In the genomic region with DNA sequence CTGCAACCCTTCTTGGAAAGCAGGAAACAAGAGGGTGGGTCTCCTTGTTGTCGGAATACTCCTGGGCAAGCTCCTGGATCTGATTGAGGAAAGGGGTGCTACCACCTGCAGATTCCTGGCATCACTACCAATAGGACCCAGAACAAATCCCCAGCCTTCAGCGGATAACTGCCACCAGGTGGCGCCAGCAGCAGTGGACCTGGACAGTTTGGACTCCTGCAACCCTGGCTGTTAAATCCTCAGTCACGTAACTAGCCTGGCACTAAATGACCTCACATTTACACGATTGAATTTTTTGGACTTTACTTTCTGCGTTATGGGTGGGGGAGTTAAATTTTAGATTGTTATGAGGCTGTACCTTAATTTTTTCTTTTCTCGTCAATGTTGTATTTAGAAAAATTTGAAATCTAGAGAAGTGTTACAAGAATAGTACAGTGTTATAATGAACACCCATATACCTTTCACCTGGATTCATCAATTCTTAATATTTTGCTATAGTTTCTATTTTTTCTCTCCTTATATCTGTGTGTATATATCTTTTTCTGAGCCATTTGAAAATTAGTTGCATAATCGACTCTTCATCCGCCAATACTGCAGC, we compare ENCODE assay signal across 8 cellular contexts.
DNase-seq lines count a peak whose midpoint lies in the region; ATAC-seq and TF ChIP-seq lines count a peak whose summit lies in the region.

No MANE protein-coding gene starts in this region.

- DNase-seq in activated CD4-positive, alpha-beta T cell treated with anti-CD3 and anti-CD28 coated beads for 24 hours (ENCODE audit: low read depth in 2 of 2), result peak; percentile 11 to 38
- no peak for DNase-seq in activated CD4-positive, alpha-beta T cell treated with anti-CD3 and anti-CD28 coated beads for 1 hour
- DNase-seq in NCI-H1092 (lab: John Stamatoyannopoulos, UW) (peak; percentile 45), SK-N-SH (peak; percentile 74), body of pancreas (peak; percentile 73 to 82 (median 77)), kidney epithelial cell (ENCODE audit: low read depth) (peak; percentile 18)
- peak; percentile 43 for DNase-seq in stimulated activated CD4-positive, alpha-beta T cell treated with anti-CD3 and anti-CD28 coated beads, Interleukin-4, amount 100 ng/mL, for 1 hour

- TF ChIP-seq CTCF in SK-N-SH (IDR thresholded peaks at IDR 0.05) (peak; percentile 93), body of pancreas (IDR thresholded peaks at IDR 0.05) (peak; percentile 61 to 74 (median 68)), kidney epithelial cell (IDR thresholded peaks at IDR 0.05; ENCODE audit: insufficient read depth, low read length, poor library complexity, severe bottlenecking) (peak; percentile 93)

- H3F3A ChIP-seq in SK-N-SH (replicated peaks; ENCODE audit: insufficient read depth), result no peaks in the 10 kb centered on the region

- POLR2A ChIA-PET in SK-N-SH (lab: Yijun Ruan, JAX), result no interaction called here

- ATAC-seq in HG02623 (IDR thresholded peaks at IDR 0.05; ENCODE audit: unreplicated experiment) (peak; percentile 82), body of pancreas (peak; percentile 82)

- no peaks in the 10 kb centered on the region for H3K9me2 ChIP-seq in SK-N-SH

- H3K4me3 ChIP-seq in SK-N-SH (ENCODE audit: low read depth in 2 of 2, low read length in 1 of 2) (peak overlapping the region in 1 of 2 experiments; percentile 48; a peak in 1 of 4 replicates), body of pancreas (no peak overlapping the region), kidney epithelial cell (ENCODE audit: low read depth, low read length) (no peak overlapping the region)

- H3K4me1 ChIP-seq in SK-N-SH (ENCODE audit: control insufficient read depth in 1 of 2, insufficient read depth in 2 of 2, low read depth in 1 of 2, low read length in 1 of 2) (peaks cover 0 to 2% of the 10 kb centered on the region in 2 experiments; a peak in 1 of 4 replicates), body of pancreas (no peaks in the 10 kb centered on the region)

- no peaks in the 10 kb centered on the region for H3K9me3 ChIP-seq in SK-N-SH
- no peaks in the 10 kb centered on the region for H3K9me3 ChIP-seq in body of pancreas

- H3K36me3 ChIP-seq in SK-N-SH (replicated peaks in 1 of 2; ENCODE audit: control insufficient read depth in 1 of 2, insufficient read depth in 2 of 2, low read length in 1 of 2), result no peaks in the 10 kb centered on the region
- no peaks in the 10 kb centered on the region for H3K36me3 ChIP-seq in body of pancreas (replicated peaks in 1 of 2; ENCODE audit: insufficient read depth in 1 of 2, low read depth in 2 of 2)
- no peaks in the 10 kb centered on the region for H3K36me3 ChIP-seq in kidney epithelial cell (ENCODE audit: control insufficient read depth, insufficient read depth, low read length)

- H3K9ac ChIP-seq in SK-N-SH, result no peak overlapping the region

- no peaks in the 10 kb centered on the region for H3K27me3 ChIP-seq in SK-N-SH (ENCODE audit: insufficient read depth)
- no peaks in the 10 kb centered on the region for H3K27me3 ChIP-seq in body of pancreas
- no peaks in the 10 kb centered on the region for H3K27me3 ChIP-seq in kidney epithelial cell (ENCODE audit: control insufficient read depth, insufficient read depth, low read length)

- H2AFZ ChIP-seq in SK-N-SH (ENCODE audit: low read depth), result no peak overlapping the region

- no peak overlapping the region for H3K4me2 ChIP-seq in SK-N-SH

- CTCF ChIA-PET in SK-N-SH (lab: Yijun Ruan, JAX), result interaction anchor here (0.6 to 1.2 kb wide), 6 partner anchors 12 to 1245 kb away, joined by 3 to 4 read pairs (median 3); no protein-coding TSS in a partner anchor

- TF ChIP-seq EP300 in SK-N-SH (IDR thresholded peaks at IDR 0.05; ENCODE audit: borderline replicate concordance in 1 of 2, low read depth in 1 of 2, low read length in 1 of 2), result no peak

- peak; percentile 76 for TF ChIP-seq RAD21 in SK-N-SH (IDR thresholded peaks at IDR 0.05; ENCODE audit: low read length)

- intact Hi-C loops in body of pancreas (cut with DNase I), result no loop called here

- TF ChIP-seq POLR2A in body of pancreas (IDR thresholded peaks at IDR 0.05), result no peak

- H4K20me1 ChIP-seq in SK-N-SH (ENCODE audit: insufficient read depth), result no peaks in the 10 kb centered on the region

- no peaks in the 10 kb centered on the region for H3K79me2 ChIP-seq in SK-N-SH (ENCODE audit: insufficient read depth)

- H3K27ac ChIP-seq in SK-N-SH (ENCODE audit: low read depth in 2 of 2, low read length in 1 of 2) (no peak overlapping the region), body of pancreas (no peak overlapping the region)

- 35% methylated on average over 9 of the region's 9 CpGs for WGBS in SK-N-SH (ENCODE audit: low lambda C conversion rate)
- 27 to 30% methylated on average over 9 of the region's 9 CpGs for WGBS in body of pancreas, 2 donors

TF ChIP-seq in SK-N-SH, 30 proteins besides CTCF, POLR2A, EP300 and RAD21:
- TF ChIP-seq, protein P1, sequence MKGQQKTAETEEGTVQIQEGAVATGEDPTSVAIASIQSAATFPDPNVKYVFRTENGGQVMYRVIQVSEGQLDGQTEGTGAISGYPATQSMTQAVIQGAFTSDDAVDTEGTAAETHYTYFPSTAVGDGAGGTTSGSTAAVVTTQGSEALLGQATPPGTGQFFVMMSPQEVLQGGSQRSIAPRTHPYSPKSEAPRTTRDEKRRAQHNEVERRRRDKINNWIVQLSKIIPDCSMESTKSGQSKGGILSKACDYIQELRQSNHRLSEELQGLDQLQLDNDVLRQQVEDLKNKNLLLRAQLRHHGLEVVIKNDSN (IDR thresholded peaks at IDR 0.05; ENCODE audit: borderline replicate concordance, low read depth), result no peak
- TF ChIP-seq SMC3 (IDR thresholded peaks at IDR 0.05; ENCODE audit: low read depth, low read length), result peak; percentile 89
